ENCODE assay signal across 24 cellular contexts in genomic region chrX:136687457-136687856, GRCh38. TPM values are rescaled to one million over a fixed set of nuclear protein-coding genes. Genes with fewer than 3 reads are reported as not detected.
A peak's percentile ranks its signal among the peaks of the same experiment; 100 is the strongest.
DNase-seq lines count a peak whose midpoint lies in the region; ATAC-seq, FAIRE-seq and TF ChIP-seq lines count a peak whose summit lies in the region.
"Had no signal": no experiment of that assay in that cellular context is flagged by ENCODE, and none has a peak within 500 bp of the region (broad histone marks: within the 10 kb centered on the region; RNA-seq: fewer than 3 reads in every experiment).

No MANE protein-coding gene starts in this region.

- H3K4me1 Mint-ChIP-seq in activated CD4-positive, alpha-beta memory T cell treated with anti-CD3 and anti-CD28 coated beads for 36 hours (ENCODE audit: low read depth) = peaks cover 53% of the 10 kb centered on the region
- H3K4me1 Mint-ChIP-seq in activated CD4-positive, alpha-beta memory T cell treated with anti-CD3 and anti-CD28 coated beads, Interleukin-2, amount 10 ng/mL, durations not matched to agents 7 days and 5 days = peaks cover 53% of the 10 kb centered on the region
- peaks cover 54% of the 10 kb centered on the region for H3K4me1 Mint-ChIP-seq in activated naive CD4-positive, alpha-beta T cell treated with anti-CD3 and anti-CD28 coated beads, Interleukin-2, amount 50 U/mL, for 24 hours

- no peak for TF ChIP-seq POLR2A in GM12892 (IDR thresholded peaks at IDR 0.05; ENCODE audit: low read depth, low read length)

- H3K27ac Mint-ChIP-seq in activated CD4-positive, alpha-beta memory T cell treated with anti-CD3 and anti-CD28 coated beads for 36 hours = peak overlapping the region; percentile 83
- no peak overlapping the region for H3K27ac Mint-ChIP-seq in activated CD4-positive, alpha-beta memory T cell treated with anti-CD3 and anti-CD28 coated beads, Interleukin-2, amount 10 ng/mL, durations not matched to agents 7 days and 5 days
- H3K27ac Mint-ChIP-seq in activated naive CD4-positive, alpha-beta T cell treated with anti-CD3 and anti-CD28 coated beads, Interleukin-2, amount 50 U/mL, for 24 hours = peak overlapping the region; percentile 99
- H3K27ac Mint-ChIP-seq: activated naive CD8-positive, alpha-beta T cell treated with anti-CD3 and anti-CD28 coated beads, Interleukin-2, amount 10 ng/mL, durations not matched to agents 7 days and 5 days; progenitor cell of endocrine pancreas had no signal

- ATAC-seq in esophagus mucosa = no peak

- peaks cover 11% of the 10 kb centered on the region for H3K36me3 Mint-ChIP-seq in activated CD4-positive, alpha-beta memory T cell treated with anti-CD3 and anti-CD28 coated beads for 36 hours
- peaks cover 40% of the 10 kb centered on the region for H3K36me3 Mint-ChIP-seq in activated CD4-positive, alpha-beta memory T cell treated with anti-CD3 and anti-CD28 coated beads, Interleukin-2, amount 10 ng/mL, durations not matched to agents 7 days and 5 days (ENCODE audit: low read depth)
- H3K36me3 Mint-ChIP-seq in activated naive CD4-positive, alpha-beta T cell treated with anti-CD3 and anti-CD28 coated beads, Interleukin-2, amount 50 U/mL, for 24 hours = peaks cover 10% of the 10 kb centered on the region

- CTCF ChIA-PET in activated CD4-positive, alpha-beta memory T cell treated with anti-CD3 and anti-CD28 coated beads for 36 hours (lab: Charles Lee) = interaction anchor here (1.6 kb wide), 1 partner anchor 10 kb away, joined by 3 read pairs; no protein-coding TSS in a partner anchor
- CTCF ChIA-PET in activated CD4-positive, alpha-beta memory T cell treated with anti-CD3 and anti-CD28 coated beads, Interleukin-2, amount 10 ng/mL, durations not matched to agents 7 days and 5 days (lab: Charles Lee) = no interaction called here

- no peaks in the 10 kb centered on the region for H3K27me3 Mint-ChIP-seq in activated CD4-positive, alpha-beta memory T cell treated with anti-CD3 and anti-CD28 coated beads for 36 hours
- no peaks in the 10 kb centered on the region for H3K27me3 Mint-ChIP-seq in activated CD4-positive, alpha-beta memory T cell treated with anti-CD3 and anti-CD28 coated beads, Interleukin-2, amount 10 ng/mL, durations not matched to agents 7 days and 5 days
- H3K27me3 Mint-ChIP-seq in activated naive CD4-positive, alpha-beta T cell treated with anti-CD3 and anti-CD28 coated beads, Interleukin-2, amount 50 U/mL, for 24 hours = no peaks in the 10 kb centered on the region
- H3K27me3 Mint-ChIP-seq: activated naive CD8-positive, alpha-beta T cell treated with anti-CD3 and anti-CD28 coated beads, Interleukin-2, amount 10 ng/mL, durations not matched to agents 7 days and 5 days; progenitor cell of endocrine pancreas had no signal

- peak overlapping the region; percentile 17 for H3K4me3 Mint-ChIP-seq in activated CD4-positive, alpha-beta memory T cell treated with anti-CD3 and anti-CD28 coated beads for 36 hours
- no peak overlapping the region for H3K4me3 Mint-ChIP-seq in activated CD4-positive, alpha-beta memory T cell treated with anti-CD3 and anti-CD28 coated beads, Interleukin-2, amount 10 ng/mL, durations not matched to agents 7 days and 5 days
- H3K4me3 Mint-ChIP-seq in activated naive CD4-positive, alpha-beta T cell treated with anti-CD3 and anti-CD28 coated beads, Interleukin-2, amount 50 U/mL, for 24 hours = peak overlapping the region; percentile 83
- H3K4me3 Mint-ChIP-seq: activated naive CD8-positive, alpha-beta T cell treated with anti-CD3 and anti-CD28 coated beads, Interleukin-2, amount 10 ng/mL, durations not matched to agents 7 days and 5 days had no signal

- POLR2A ChIA-PET in activated CD4-positive, alpha-beta memory T cell treated with anti-CD3 and anti-CD28 coated beads for 36 hours (lab: Charles Lee) = interaction anchor here (1.0 to 1.2 kb wide), 3 partner anchors 14 to 36 kb away, joined by 3 read pairs; no protein-coding TSS in a partner anchor
- POLR2A ChIA-PET in activated CD4-positive, alpha-beta memory T cell treated with anti-CD3 and anti-CD28 coated beads, Interleukin-2, amount 10 ng/mL, durations not matched to agents 7 days and 5 days (lab: Charles Lee) = no interaction called here

- DNase-seq in activated CD4-positive, alpha-beta memory T cell treated with anti-CD3 and anti-CD28 coated beads for 36 hours = peak; percentile 48
- DNase-seq in activated CD4-positive, alpha-beta memory T cell treated with anti-CD3 and anti-CD28 coated beads, Interleukin-2, amount 10 ng/mL, durations not matched to agents 7 days and 5 days = no peak
- DNase-seq in GM12892 (ENCODE audit: insufficient read length) (no peak), NCI-H1048 (lab: John Stamatoyannopoulos, UW) (no peak), NCI-H510A treated with DMSO at 0.1 percent for 48 hours (lab: John Stamatoyannopoulos, UW) (no peak)
- peak; percentile 62 for DNase-seq in stimulated activated CD4-positive, alpha-beta T cell treated with anti-CD3 and anti-CD28 coated beads, Interleukin-2, amount 100 ng/mL, for 4 hours (ENCODE audit: low read depth)
- DNase-seq: activated naive CD8-positive, alpha-beta T cell treated with anti-CD3 and anti-CD28 coated beads, Interleukin-2, amount 10 ng/mL, durations not matched to agents 7 days and 5 days; dermis blood vessel endothelial cell; DMS79 treated with DMSO at 0.1 percent for 48 hours; Karpas-422; kidney; mesendoderm; NCI-H1092 treated with DMSO at 0.1 percent for 48 hours; NCI-H524; upper lobe of left lung had no signal

- intact Hi-C loops in activated CD4-positive, alpha-beta memory T cell treated with anti-CD3 and anti-CD28 coated beads for 36 hours (cut with micrococcal nuclease) = loop anchor here (1.0 to 2.0 kb wide), 5 partner anchors 13 to 191 kb away; partner anchors contain the start of gene HTATSF1

- H3K9me3 Mint-ChIP-seq in activated CD4-positive, alpha-beta memory T cell treated with anti-CD3 and anti-CD28 coated beads for 36 hours = no peaks in the 10 kb centered on the region
- H3K9me3 Mint-ChIP-seq in activated CD4-positive, alpha-beta memory T cell treated with anti-CD3 and anti-CD28 coated beads, Interleukin-2, amount 10 ng/mL, durations not matched to agents 7 days and 5 days = no peaks in the 10 kb centered on the region
- peaks cover 4% of the 10 kb centered on the region for H3K9me3 Mint-ChIP-seq in activated naive CD4-positive, alpha-beta T cell treated with anti-CD3 and anti-CD28 coated beads, Interleukin-2, amount 50 U/mL, for 24 hours
- H3K9me3 Mint-ChIP-seq: activated naive CD8-positive, alpha-beta T cell treated with anti-CD3 and anti-CD28 coated beads, Interleukin-2, amount 10 ng/mL, durations not matched to agents 7 days and 5 days had no signal

- peak; percentile 86 for FAIRE-seq in GM12892 (lab: Jason Lieb, UNC)
- FAIRE-seq: bronchial epithelial cell, frontal cortex, kidney had no signal

RNA-seq across cellular contexts. Expression of gene CD40LG, which starts 39.5 kb away (rescaled TPM):
- 100 to 1,000 TPM; 153 to 155 TPM for total RNA-seq in activated CD4-positive, alpha-beta memory T cell treated with anti-CD3 and anti-CD28 coated beads for 36 hours
- total RNA-seq in activated CD4-positive, alpha-beta memory T cell treated with anti-CD3 and anti-CD28 coated beads, Interleukin-2, amount 10 ng/mL, durations not matched to agents 7 days and 5 days = 100 to 1,000 TPM; 139 TPM
- not detected for polyA plus RNA-seq in GM12892 (2012; ENCODE audit: missing spikeins)
- not detected for total RNA-seq in esophagus mucosa
- total RNA-seq: bronchial epithelial cell, dermis blood vessel endothelial cell, epithelial cell of proximal tubule, frontal cortex, HT-29, progenitor cell of endocrine pancreas, smooth muscle cell had no signal
- polyA plus RNA-seq: neural cell, smooth muscle cell had no signal

Comparison
In these comparisons a context has a peak if more than half of its experiments do, and no peak if none do; other contexts are left out.
1. DNase-seq: peak in activated CD4-positive, alpha-beta memory T cell treated with anti-CD3 and anti-CD28 coated beads for 36 hours (single experiment) and stimulated activated CD4-positive, alpha-beta T cell treated with anti-CD3 and anti-CD28 coated beads, Interleukin-2, amount 100 ng/mL, for 4 hours (single experiment); none in activated CD4-positive, alpha-beta memory T cell treated with anti-CD3 and anti-CD28 coated beads, Interleukin-2, amount 10 ng/mL, durations not matched to agents 7 days and 5 days (single experiment), GM12892 (single experiment), NCI-H1048 (single experiment) and NCI-H510A treated with DMSO at 0.1 percent for 48 hours (single experiment).
2. RNA of gene CD40LG, which starts 39.5 kb away (total RNA-seq): 153 to 155 TPM in activated CD4-positive, alpha-beta memory T cell treated with anti-CD3 and anti-CD28 coated beads for 36 hours and 139 TPM in activated CD4-positive, alpha-beta memory T cell treated with anti-CD3 and anti-CD28 coated beads, Interleukin-2, amount 10 ng/mL, durations not matched to agents 7 days and 5 days; not detected in esophagus mucosa (single experiment); every median in the first group is over 100 times any median in the second.